ENCODE assay signal across 1 cellular context in genomic region chr12:26273811-26274210, GRCh38.
TF ChIP-seq lines count a peak whose summit lies in the region.

No MANE protein-coding gene starts in this region.

TF ChIP-seq in HEK293, 187 proteins besides CTCF, POLR2A, EP300 and RAD21 (continued from another document):
- TF ChIP-seq ZBTB48 (tag by site-specific recombination; IDR thresholded peaks at IDR 0.05) (peak; percentile 33; the same call in 1 of the 2 replicates), PATZ1 (tag by site-specific recombination; IDR thresholded peaks at IDR 0.05) (0 out of 2 replicates have a peak, but pooled peaks have one; percentile 6), OSR2 (tag by site-specific recombination; IDR thresholded peaks at IDR 0.05) (peak; percentile 39; the same call in 1 of the 2 replicates), FEZF1 (tag by site-specific recombination; IDR thresholded peaks at IDR 0.05) (peak; percentile 80), ZNF335 (tag by site-specific recombination; conservative IDR thresholded peaks at IDR 0.05) (no peak), ZNF423 (tag by site-specific recombination; IDR thresholded peaks at IDR 0.05) (peak; percentile 85), ZBTB20 (tag by site-specific recombination; IDR thresholded peaks at IDR 0.05) (no peak), ZNF488 (tag by site-specific recombination; IDR thresholded peaks at IDR 0.05) (0 out of 2 replicates have a peak, but pooled peaks have one; percentile 20)
TF ChIP-seq in HEK293: peak in this region for 11.
